Comparison of ENCODE assay signal across 15 cellular contexts in genomic region chr2:178190938-178191910, GRCh38. TPM values are rescaled to one million over a fixed set of nuclear protein-coding genes. Genes with fewer than 3 reads are reported as not detected.
DNase-seq lines count a peak whose midpoint lies in the region; ATAC-seq, FAIRE-seq and TF ChIP-seq lines count a peak whose summit lies in the region.
"Had no signal": no experiment of that assay in that cellular context is flagged by ENCODE, and none has a peak within 500 bp of the region (broad histone marks: within the 10 kb centered on the region; RNA-seq: fewer than 3 reads in every experiment).

No MANE protein-coding gene starts in this region.

- no peaks in the 10 kb centered on the region for H3K36me3 ChIP-seq in CD4-positive, alpha-beta memory T cell (ENCODE audit: insufficient read depth, low read length)
- no peaks in the 10 kb centered on the region for H3K36me3 ChIP-seq in prostate gland
- H3K36me3 ChIP-seq: stomach had no signal

- H3K27me3 ChIP-seq in CD4-positive, alpha-beta memory T cell (ENCODE audit: insufficient read depth, low read length), result peaks cover 3% of the 10 kb centered on the region
- no peaks in the 10 kb centered on the region for H3K27me3 ChIP-seq in prostate gland (replicated peaks; ENCODE audit: insufficient read depth)
- H3K27me3 ChIP-seq: body of pancreas had no signal

- intact Hi-C loops in CD4-positive, alpha-beta memory T cell (cut with micrococcal nuclease), result no loop called here
- intact Hi-C loops in prostate gland (cut with DNase I), result loop anchor here (10.0 kb wide), 2 partner anchors 84 to 224 kb away; no protein-coding TSS in a partner anchor

- WGBS in prostate gland, result 75% methylated on average over 10 of the region's 10 CpGs

- no peak for FAIRE-seq in HTR-8/SVneo (lab: Jason Lieb, UNC)

- peak in 4 of 5 donors; percentile 21 to 46 (median 42) for DNase-seq in CD4-positive, alpha-beta memory T cell
- DNase-seq in SK-MEL-5 (ENCODE audit: low read depth, low spot score), result peak; percentile 24
- DNase-seq in fibroblast of pulmonary artery (ENCODE audit: low read depth), result peak; percentile 19
- no peak for DNase-seq in HTR-8/SVneo (ENCODE audit: insufficient read length, low spot score)
- DNase-seq in prostate gland (ENCODE audit: low spot score), result no peak
- DNase-seq: body of pancreas; HFFc6; midbrain; NCI-H226; stimulated activated CD4-positive, alpha-beta T cell treated with anti-CD3 and anti-CD28 coated beads, Interleukin-4, amount 100 ng/mL, for 4 hours; stomach had no signal

- no peak overlapping the region for H3K4me3 ChIP-seq in CD4-positive, alpha-beta memory T cell (ENCODE audit: low read length in 2 of 2)
- no peak overlapping the region for H3K4me3 ChIP-seq in fibroblast of pulmonary artery (replicated peaks; ENCODE audit: low read depth, low read length)
- no peak overlapping the region for H3K4me3 ChIP-seq in prostate gland
- H3K4me3 ChIP-seq: body of pancreas, stomach had no signal

- H3K4me1 Mint-ChIP-seq in CD4-positive, alpha-beta memory T cell, result peaks cover 9 to 25% (median 15%) of the 10 kb centered on the region in 4 donors

- peaks cover 17 to 40% of the 10 kb centered on the region in 2 donors for H3K27me3 Mint-ChIP-seq in CD4-positive, alpha-beta memory T cell

- in situ Hi-C loops in SK-MEL-5 (cut with HindIII; ENCODE audit: low pct_unique_long_range_greater_than_20kb, low sequenced_read_pairs), result no loop called here

- no peak overlapping the region for H3K27ac ChIP-seq in CD4-positive, alpha-beta memory T cell (ENCODE audit: low read depth, low read length)
- no peak overlapping the region for H3K27ac ChIP-seq in prostate gland
- H3K27ac ChIP-seq: body of pancreas, KMS-11, RWPE1, stomach had no signal

- TF ChIP-seq CTCF in fibroblast of pulmonary artery (IDR thresholded peaks at IDR 0.05; ENCODE audit: low read length, missing control alignments) (no peak), prostate gland (IDR thresholded peaks at IDR 0.05) (no peak)

- no peaks in the 10 kb centered on the region for H3K9me3 ChIP-seq in CD4-positive, alpha-beta memory T cell (ENCODE audit: control insufficient read depth in 1 of 2, low read length in 2 of 2)
- no peaks in the 10 kb centered on the region for H3K9me3 ChIP-seq in prostate gland
- H3K9me3 ChIP-seq: body of pancreas, stomach had no signal

- H3K27ac Mint-ChIP-seq in CD4-positive, alpha-beta memory T cell, result peak overlapping the region in 6 of 7 donors; percentile 50 to 91 (median 80)
- H3K27ac Mint-ChIP-seq: HFFc6 had no signal

- peak overlapping the region in 7 of 8 donors; percentile 5 to 73 (median 55) for H3K4me3 Mint-ChIP-seq in CD4-positive, alpha-beta memory T cell
- H3K4me3 Mint-ChIP-seq: HFFc6 had no signal

- CTCF ChIA-PET in CD4-positive, alpha-beta memory T cell (lab: Charles Lee; ENCODE audit: partially characterized antibody), result interaction anchor here (0.7 to 1.2 kb wide), 3 partner anchors 58 to 77 kb away, joined by 3 to 4 read pairs (median 4); no protein-coding TSS in a partner anchor

- TF ChIP-seq POLR2A in prostate gland (IDR thresholded peaks at IDR 0.05), result no peak

- peaks cover 0 to under 1% (median 0%) of the 10 kb centered on the region in 8 donors for H3K9me3 Mint-ChIP-seq in CD4-positive, alpha-beta memory T cell
- H3K9me3 Mint-ChIP-seq: HFFc6 had no signal

- ATAC-seq in GM18499 (IDR thresholded peaks at IDR 0.05; ENCODE audit: insufficient read depth, unreplicated experiment) (peak; percentile 38), GM21786 (IDR thresholded peaks at IDR 0.05; ENCODE audit: unreplicated experiment) (no peak)
- ATAC-seq: body of pancreas had no signal

- H3K36me3 Mint-ChIP-seq in CD4-positive, alpha-beta memory T cell, result no peaks in the 10 kb centered on the region

- H3K4me1 ChIP-seq in CD4-positive, alpha-beta memory T cell (ENCODE audit: insufficient read depth, low read length), result peaks cover 12% of the 10 kb centered on the region
- no peaks in the 10 kb centered on the region for H3K4me1 ChIP-seq in prostate gland (replicated peaks)

- POLR2A ChIA-PET in CD4-positive, alpha-beta memory T cell (lab: Charles Lee; ENCODE audit: partially characterized antibody), result no interaction called here

RNA-seq across cellular contexts. Expression of gene OSBPL6, which starts 3.1 kb away (rescaled TPM):
- total RNA-seq in CD4-positive, alpha-beta memory T cell, result under 1 TPM; 0.14 to 0.23 TPM
- under 1 TPM; 0.44 to 0.49 TPM for polyA plus RNA-seq in CD4-positive, alpha-beta memory T cell
- 3.7 and 5.1 TPM in 2 replicates for total RNA-seq in SK-MEL-5 (2014; rRNA removed; shearing (Covaris generic))
- polyA plus RNA-seq in SK-MEL-5 (2015; cell fraction: cytosol; rRNA removed), result 11.5 and 16.6 TPM in 2 replicates
- polyA plus RNA-seq in SK-MEL-5 (2015; cell fraction: nucleus; rRNA removed), result 16.3 and 29.2 TPM in 2 replicates
- 10 to 100 TPM in 1 of 2 donors, 1 to 10 TPM in 1; 2.4 to 10.8 TPM for total RNA-seq in prostate gland

Comparison
In these comparisons a context has a peak if more than half of its experiments do, and no peak if none do; other contexts are left out.
1. DNase-seq: peak in CD4-positive, alpha-beta memory T cell (4 of 5), SK-MEL-5 (single experiment) and fibroblast of pulmonary artery (single experiment); none in HTR-8/SVneo (single experiment) and prostate gland (single experiment).